8 cellular contexts compared by ENCODE assay signal in genomic region chr11:57764527-57764926, GRCh38. TPM values are rescaled to one million over a fixed set of nuclear protein-coding genes. Genes with fewer than 3 reads are reported as not detected.
DNase-seq lines count a peak whose midpoint lies in the region; ATAC-seq and TF ChIP-seq lines count a peak whose summit lies in the region.
"Had no signal": no experiment of that assay in that cellular context is flagged by ENCODE, and none has a peak within 500 bp of the region (broad histone marks: within the 10 kb centered on the region; RNA-seq: fewer than 3 reads in every experiment).

No MANE protein-coding gene starts in this region.

- H3F3A ChIP-seq in PC-3 (ENCODE audit: low read length, unreplicated experiment): no peaks in the 10 kb centered on the region

- H3K4me2 ChIP-seq in PC-3 (ENCODE audit: low read length): peak overlapping the region; percentile 84

- H4K20me1 ChIP-seq in PC-3 (ENCODE audit: low read length): peaks cover 48% of the 10 kb centered on the region

- H3K27ac Mint-ChIP-seq in endodermal cell: peak overlapping the region; percentile 77
- peak overlapping the region; percentile 100 for H3K27ac Mint-ChIP-seq in type B pancreatic cell

- H3K9me3 Mint-ChIP-seq in endodermal cell (no peaks in the 10 kb centered on the region), type B pancreatic cell (peaks cover 5% of the 10 kb centered on the region)

- no peak for ATAC-seq in PC-3
- no peak for ATAC-seq in HG02759 (IDR thresholded peaks at IDR 0.05; ENCODE audit: unreplicated experiment)
- no peak for ATAC-seq in GM19351 (IDR thresholded peaks at IDR 0.05; ENCODE audit: unreplicated experiment)

- H3K9me3 ChIP-seq in PC-3 (ENCODE audit: low read length) (no peaks in the 10 kb centered on the region), endodermal cell (ENCODE audit: control insufficient read depth, low read length) (no peaks in the 10 kb centered on the region), mucosa of stomach (ENCODE audit: control insufficient read depth, low read length) (no peaks in the 10 kb centered on the region)

- no TSS peak for BruUV-seq in PC-3 (replicated peaks; lab: Mats Ljungman, UMichigan)

- peak overlapping the region; percentile 85 for H3K4me3 Mint-ChIP-seq in endodermal cell
- peak overlapping the region; percentile 99 for H3K4me3 Mint-ChIP-seq in type B pancreatic cell

- H3K36me3 Mint-ChIP-seq in endodermal cell (ENCODE audit: low read depth) (peaks cover 17% of the 10 kb centered on the region), type B pancreatic cell (peaks cover 18% of the 10 kb centered on the region)

- intact Hi-C loops in PC-3 (cut with micrococcal nuclease): loop anchor here (5.0 kb wide), 2 partner anchors 628 to 748 kb away; no protein-coding TSS in a partner anchor

- peaks cover 80% of the 10 kb centered on the region for H3K79me2 ChIP-seq in PC-3 (ENCODE audit: low read length)

- H3K27me3 Mint-ChIP-seq in endodermal cell (ENCODE audit: insufficient read depth) (no peaks in the 10 kb centered on the region), type B pancreatic cell (no peaks in the 10 kb centered on the region)

- POLR2A ChIA-PET in PC-3 (lab: Charles Lee; ENCODE audit: unreplicated experiment): interaction anchor here (3.9 kb wide), 1 partner anchor 14 kb away, joined by 39 read pairs; no protein-coding TSS in a partner anchor

- DNase-seq in PC-3: no peak
- no peak for DNase-seq in endodermal cell
- DNase-seq in type B pancreatic cell (ENCODE audit: extremely low spot score, unreplicated experiment): no peak
- no peak for DNase-seq in D341Med (ENCODE audit: low spot score)

- peaks cover 31% of the 10 kb centered on the region for H3K4me1 Mint-ChIP-seq in endodermal cell
- peaks cover 26% of the 10 kb centered on the region for H3K4me1 Mint-ChIP-seq in type B pancreatic cell (ENCODE audit: unreplicated experiment)

- 40 to 44% methylated on average over 1 to 2 of the region's 2 CpGs for WGBS in endodermal cell (ENCODE audit: insufficient coverage in 1 of 2, insufficient read length in 1 of 2), 2 experiments

- peak overlapping the region; percentile 91 for H3K9ac ChIP-seq in PC-3 (ENCODE audit: low read length)
- peak overlapping the region; percentile 96 for H3K9ac ChIP-seq in endodermal cell (ENCODE audit: extremely low read depth, low read length, poor library complexity, severe bottlenecking)
- H3K9ac ChIP-seq in mucosa of stomach (ENCODE audit: low read length): peak overlapping the region; percentile 99

- H3K27ac ChIP-seq in PC-3 (ENCODE audit: low read length): no peak overlapping the region
- no peak overlapping the region for H3K27ac ChIP-seq in endodermal cell (ENCODE audit: low read depth, low read length)

- H3K36me3 ChIP-seq in PC-3 (ENCODE audit: low read depth, low read length) (no peaks in the 10 kb centered on the region; the same call in 1 of the 2 replicates), endodermal cell (ENCODE audit: control insufficient read depth, insufficient read depth, low read length) (peaks cover 6% of the 10 kb centered on the region), mucosa of stomach (ENCODE audit: control insufficient read depth, insufficient read depth, low read length) (no peaks in the 10 kb centered on the region)

- H3K27me3 ChIP-seq in PC-3 (ENCODE audit: low read length) (no peaks in the 10 kb centered on the region), endodermal cell (ENCODE audit: control insufficient read depth, insufficient read depth, low read length, poor library complexity, severe bottlenecking) (no peaks in the 10 kb centered on the region), mucosa of stomach (ENCODE audit: control insufficient read depth, insufficient read depth, low read length) (no peaks in the 10 kb centered on the region)

- H3K4me1 ChIP-seq in PC-3 (ENCODE audit: insufficient read depth, low read length) (peaks cover 26% of the 10 kb centered on the region), endodermal cell (ENCODE audit: control insufficient read depth, insufficient read depth, low read length) (no peaks in the 10 kb centered on the region), mucosa of stomach (ENCODE audit: control insufficient read depth, insufficient read depth, low read length) (peaks cover 10% of the 10 kb centered on the region)

- no peaks in the 10 kb centered on the region for H3K9me2 ChIP-seq in PC-3 (replicated peaks; ENCODE audit: low read length)

- TF ChIP-seq CTCF in PC-3 (conservative IDR thresholded peaks at IDR 0.05; ENCODE audit: low read depth, low read length) (no peak), endodermal cell (conservative IDR thresholded peaks at IDR 0.05) (no peak), type B pancreatic cell (conservative IDR thresholded peaks at IDR 0.05) (no peak)

- CTCF ChIA-PET in PC-3 (lab: Charles Lee): interaction anchor here (2.3 kb wide), 1 partner anchor 36 kb away, joined by 12 read pairs; no protein-coding TSS in a partner anchor

- H3K4me3 ChIP-seq in PC-3 (ENCODE audit: low read length) (peak overlapping the region; percentile 79), endodermal cell (ENCODE audit: low read length) (peak overlapping the region; percentile 90), mucosa of stomach (ENCODE audit: low read length) (peak overlapping the region; percentile 80)

- no peak overlapping the region for H2AFZ ChIP-seq in PC-3 (ENCODE audit: low read length)

RNA-seq across cellular contexts. Expression of gene CTNND1, which starts 2.9 kb away (rescaled TPM):
- total RNA-seq in PC-3 (2014; rRNA removed) (117 and 121 TPM in 2 replicates), endodermal cell (100 to 1,000 TPM; 190 to 216 TPM), type B pancreatic cell (ENCODE audit: low replicate concordance) (187 and 253 TPM in 2 replicates)
- 144 TPM for polyA plus RNA-seq in endodermal cell (2013, experiment 1 of 2)
- polyA plus RNA-seq in endodermal cell (2013, experiment 2 of 2): 136 TPM

RNA-seq across cellular contexts. Expression of gene BTBD18, which starts 12.9 kb away (rescaled TPM):
- total RNA-seq in PC-3 (2014; rRNA removed): not detected in 2 replicates
- not detected for total RNA-seq in endodermal cell
- polyA plus RNA-seq in endodermal cell (2013, experiment 1 of 2): not detected
- polyA plus RNA-seq in endodermal cell (2013, experiment 2 of 2): not detected
- total RNA-seq in type B pancreatic cell (ENCODE audit: low replicate concordance): not detected in 2 replicates
- total RNA-seq: SK-MEL-5 had no signal

RNA-seq across cellular contexts. Expression of gene SELENOH, which starts 23.2 kb away (rescaled TPM):
- total RNA-seq in PC-3 (2014; rRNA removed) (306 and 353 TPM in 2 replicates), endodermal cell (100 to 1,000 TPM; 213 to 226 TPM), type B pancreatic cell (ENCODE audit: low replicate concordance) (107 and 144 TPM in 2 replicates)
- 154 TPM for polyA plus RNA-seq in endodermal cell (2013, experiment 1 of 2)
- 152 TPM for polyA plus RNA-seq in endodermal cell (2013, experiment 2 of 2)

RNA-seq across cellular contexts. Expression of gene TMX2, which starts 52.1 kb away (rescaled TPM):
- total RNA-seq in PC-3 (2014; rRNA removed) (228 and 241 TPM in 2 replicates), endodermal cell (10 to 100 TPM; 67.6 to 79.2 TPM), type B pancreatic cell (ENCODE audit: low replicate concordance) (84.4 and 87.4 TPM in 2 replicates)
- polyA plus RNA-seq in endodermal cell (2013, experiment 1 of 2): 72.3 TPM
- 62.6 TPM for polyA plus RNA-seq in endodermal cell (2013, experiment 2 of 2)

RNA-seq across cellular contexts. Expression of gene MED19, which starts 52.5 kb away (rescaled TPM):
- total RNA-seq in PC-3 (2014; rRNA removed): 41.8 and 42.3 TPM in 2 replicates
- 10 to 100 TPM; 18.5 TPM for total RNA-seq in endodermal cell
- 30.2 TPM for polyA plus RNA-seq in endodermal cell (2013, experiment 1 of 2)
- polyA plus RNA-seq in endodermal cell (2013, experiment 2 of 2): 28.0 TPM
- 17.9 and 21.5 TPM in 2 replicates for total RNA-seq in type B pancreatic cell (ENCODE audit: low replicate concordance)
